8 cellular contexts compared by ENCODE assay signal in the genomic region with DNA sequence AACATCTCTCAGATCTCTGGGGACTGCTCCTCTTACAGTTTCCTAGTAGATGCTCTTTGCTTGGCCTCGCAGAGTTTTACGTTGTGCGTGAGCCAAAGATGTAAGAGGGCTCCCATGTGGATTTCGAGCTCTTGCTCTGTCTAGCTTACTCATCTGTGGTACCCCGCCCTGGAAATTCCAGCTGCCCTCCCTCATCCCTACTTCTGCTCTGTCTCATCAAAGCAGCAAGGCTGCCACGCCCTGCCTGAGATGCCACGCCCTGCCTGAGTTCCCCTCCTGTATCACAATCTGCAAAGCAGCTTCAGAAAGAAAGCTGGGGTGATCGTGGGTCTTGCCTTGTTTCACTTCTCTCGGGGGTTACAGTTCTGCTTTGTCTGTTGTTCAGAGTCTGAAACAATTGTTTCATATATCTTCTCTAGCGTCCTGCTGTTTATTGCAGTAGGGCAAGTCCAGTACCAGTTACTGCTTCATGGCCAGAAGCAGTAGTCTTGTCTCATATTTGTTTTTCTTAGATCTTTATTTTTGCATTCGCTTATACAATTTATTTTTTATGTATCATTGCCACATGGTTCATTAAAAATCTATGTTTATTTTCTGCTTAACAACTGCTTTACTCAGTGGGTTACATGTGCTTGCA. TPM values are rescaled to one million over a fixed set of nuclear protein-coding genes. Genes with fewer than 3 reads are reported as not detected.
DNase-seq lines count a peak whose midpoint lies in the region; ATAC-seq and TF ChIP-seq lines count a peak whose summit lies in the region.
"Had no signal": no experiment of that assay in that cellular context is flagged by ENCODE, and none has a peak within 500 bp of the region (broad histone marks: within the 10 kb centered on the region; RNA-seq: fewer than 3 reads in every experiment).

No MANE protein-coding gene starts in this region.

- H3K4me1 ChIP-seq in foreskin keratinocyte = peaks cover 4% of the 10 kb centered on the region
- no peaks in the 10 kb centered on the region for H3K4me1 ChIP-seq in upper lobe of right lung
- H3K4me1 ChIP-seq: upper lobe of left lung had no signal

- intact Hi-C loops in upper lobe of right lung (cut with DNase I) = no loop called here

- H3K27ac ChIP-seq in foreskin keratinocyte (peak overlapping the region; percentile 85), upper lobe of right lung (no peak overlapping the region)
- H3K27ac ChIP-seq: upper lobe of left lung had no signal

- ATAC-seq in GM18867 (IDR thresholded peaks at IDR 0.05; ENCODE audit: unreplicated experiment) (peak; percentile 99), HG02623 (IDR thresholded peaks at IDR 0.05; ENCODE audit: unreplicated experiment) (peak; percentile 95), foreskin keratinocyte (peak; percentile 100), upper lobe of right lung (peak; percentile 56)

- H3K4me3 ChIP-seq in upper lobe of right lung = no peak overlapping the region
- H3K4me3 ChIP-seq: upper lobe of left lung had no signal

- no peak for TF ChIP-seq CTCF in foreskin keratinocyte (conservative IDR thresholded peaks at IDR 0.05)
- TF ChIP-seq CTCF in upper lobe of right lung (IDR thresholded peaks at IDR 0.05) = no peak

- no peaks in the 10 kb centered on the region for H3K9me3 ChIP-seq in upper lobe of right lung
- H3K9me3 ChIP-seq: upper lobe of left lung had no signal

- peak; percentile 78 for DNase-seq in NCI-H226
- DNase-seq in foreskin keratinocyte = peak; percentile 71 to 91
- no peak for DNase-seq in upper lobe of right lung
- no peak for DNase-seq in COLO829 (ENCODE audit: low spot score)
- DNase-seq in NCI-H1694 treated with DMSO at 0.1 percent for 48 hours (lab: John Stamatoyannopoulos, UW) = no peak

- H3K27me3 ChIP-seq in foreskin keratinocyte = no peaks in the 10 kb centered on the region
- no peaks in the 10 kb centered on the region for H3K27me3 ChIP-seq in upper lobe of right lung
- H3K27me3 ChIP-seq: upper lobe of left lung had no signal

- no peaks in the 10 kb centered on the region for H3K36me3 ChIP-seq in upper lobe of right lung
- H3K36me3 ChIP-seq: upper lobe of left lung had no signal

RNA-seq across cellular contexts. Expression of gene CCNY, which starts 36.1 kb away (rescaled TPM):
- 34.4 and 37.6 TPM in 2 replicates for total RNA-seq in foreskin keratinocyte
- 25.8 and 26.7 TPM in 2 replicates for polyA plus RNA-seq in foreskin keratinocyte
- total RNA-seq in upper lobe of right lung = 85.4 TPM

Comparison
In these comparisons a context has a peak if more than half of its experiments do, and no peak if none do; other contexts are left out.
1. DNase-seq: peak in NCI-H226 (single experiment) and foreskin keratinocyte (2 of 2); none in upper lobe of right lung (single experiment), COLO829 (single experiment) and NCI-H1694 treated with DMSO at 0.1 percent for 48 hours (single experiment).
2. Peak in every context shown above with its lines, with median percentiles within 50 percentile points of each other: ATAC-seq.